8 cellular contexts compared by ENCODE assay signal in genomic region chr6:32971581-32972352, GRCh38. TPM values are rescaled to one million over a fixed set of nuclear protein-coding genes. Genes with fewer than 3 reads are reported as not detected.
DNase-seq lines count a peak whose midpoint lies in the region; ATAC-seq and TF ChIP-seq lines count a peak whose summit lies in the region.

No MANE protein-coding gene starts in this region.

- no peaks in the 10 kb centered on the region for H3K9me2 ChIP-seq in OCI-LY1 (ENCODE audit: low read depth, low read length)

- peak overlapping the region; percentile 99 for H3K9ac ChIP-seq in OCI-LY1 (ENCODE audit: low read length)

- H3K36me3 Mint-ChIP-seq in endothelial cell (ENCODE audit: low read depth, unreplicated experiment) = peaks cover 56% of the 10 kb centered on the region
- peaks cover 30% of the 10 kb centered on the region for H3K36me3 Mint-ChIP-seq in mesothelial cell of epicardium

- DNase-seq in DMS 273 treated with DMSO at 0.1 percent for 48 hours (lab: John Stamatoyannopoulos, UW) (peak; percentile 99), HuH-7 (ENCODE audit: low spot score) (peak; percentile 46), activated T-cell treated with anti-CD3 and anti-CD28 coated beads for 1 hour (ENCODE audit: low read depth) (peak; percentile 100), endothelial cell (ENCODE audit: low spot score) (peak; percentile 99), mesothelial cell of epicardium (ENCODE audit: low spot score in 2 of 2, unreplicated experiment in 2 of 2) (peak; percentile 99 to 100)
- DNase-seq in stimulated activated CD8-positive, alpha-beta memory T cell treated with anti-CD3 and anti-CD28 coated beads, Interleukin-15, amount 100 ng/mL, for 4 hours (ENCODE audit: low read depth in 2 of 2) = peak; percentile 99

- peaks cover 50% of the 10 kb centered on the region for H3K4me1 ChIP-seq in OCI-LY1 (ENCODE audit: insufficient read depth, low read length, severe bottlenecking)

- H3K27ac Mint-ChIP-seq in endothelial cell (ENCODE audit: unreplicated experiment) (peak overlapping the region; percentile 100), mesothelial cell of epicardium (peak overlapping the region; percentile 100)

- peak; percentile 41 for ATAC-seq in GM21526 (IDR thresholded peaks at IDR 0.05; ENCODE audit: low FRiP score, unreplicated experiment)

- 0 out of 2 replicates have a peak, but pooled peaks have one; percentile 5 for TF ChIP-seq CTCF in OCI-LY1 (IDR thresholded peaks at IDR 0.05; ENCODE audit: low read length)
- TF ChIP-seq CTCF in endothelial cell (IDR thresholded peaks at IDR 0.05; ENCODE audit: unreplicated experiment) = no peak
- TF ChIP-seq CTCF in mesothelial cell of epicardium (IDR thresholded peaks at IDR 0.05; ENCODE audit: unreplicated experiment) = no peak

- H3K4me3 Mint-ChIP-seq in endothelial cell (ENCODE audit: unreplicated experiment) (peak overlapping the region; percentile 100), mesothelial cell of epicardium (peak overlapping the region; percentile 91)

- H2AFZ ChIP-seq in OCI-LY1 (ENCODE audit: low read length) = no peak overlapping the region

- H3K27me3 ChIP-seq in OCI-LY1 (ENCODE audit: insufficient read depth, low read length) = no peaks in the 10 kb centered on the region

- peak overlapping the region; percentile 97 for H3K4me3 ChIP-seq in OCI-LY1 (ENCODE audit: low read depth, low read length, poor library complexity, severe bottlenecking)

- H3K27me3 Mint-ChIP-seq in endothelial cell (ENCODE audit: unreplicated experiment) = peaks cover 16% of the 10 kb centered on the region
- no peaks in the 10 kb centered on the region for H3K27me3 Mint-ChIP-seq in mesothelial cell of epicardium (ENCODE audit: low read depth)

- H3K9me3 Mint-ChIP-seq in endothelial cell (ENCODE audit: unreplicated experiment) = no peaks in the 10 kb centered on the region
- no peaks in the 10 kb centered on the region for H3K9me3 Mint-ChIP-seq in mesothelial cell of epicardium

- peaks cover 2% of the 10 kb centered on the region; the same call in 1 of the 2 replicates for H3F3A ChIP-seq in OCI-LY1 (ENCODE audit: insufficient read depth, low read length)

- peaks cover 43% of the 10 kb centered on the region for H3K79me2 ChIP-seq in OCI-LY1 (ENCODE audit: insufficient read depth, low read length)

- H4K20me1 ChIP-seq in OCI-LY1 (ENCODE audit: insufficient read depth, low read length) = no peaks in the 10 kb centered on the region; the same call in 1 of the 2 replicates

- H3K27ac ChIP-seq in OCI-LY1 (ENCODE audit: low read depth, low read length, poor library complexity, severe bottlenecking) = peak overlapping the region; percentile 99

- peaks cover 58% of the 10 kb centered on the region for H3K4me1 Mint-ChIP-seq in endothelial cell (ENCODE audit: unreplicated experiment)
- H3K4me1 Mint-ChIP-seq in mesothelial cell of epicardium = peaks cover 50% of the 10 kb centered on the region

- no peaks in the 10 kb centered on the region for H3K9me3 ChIP-seq in OCI-LY1 (ENCODE audit: low read length)

- H3K4me2 ChIP-seq in OCI-LY1 (ENCODE audit: low read length) = peak overlapping the region; percentile 88

- H3K36me3 ChIP-seq in OCI-LY1 (ENCODE audit: insufficient read depth, low read length) = peaks cover 61% of the 10 kb centered on the region

RNA-seq across cellular contexts. Expression of gene BRD2, which starts 3.4 kb away (rescaled TPM):
- total RNA-seq in endothelial cell (ENCODE audit: unreplicated experiment) (186 TPM), mesothelial cell of epicardium (235 to 261 TPM (median 246 TPM) in 3 replicates)

RNA-seq across cellular contexts. Expression of gene HLA-DMA, which starts 18.9 kb away (rescaled TPM):
- total RNA-seq in endothelial cell (ENCODE audit: unreplicated experiment) (13.0 TPM), mesothelial cell of epicardium (1.7 to 2.1 TPM (median 2.0 TPM) in 3 replicates)

RNA-seq across cellular contexts. Expression of gene HLA-DMB, which starts 30.9 kb away (rescaled TPM):
- 1.3 TPM for total RNA-seq in endothelial cell (ENCODE audit: unreplicated experiment)
- not detected in 3 replicates for total RNA-seq in mesothelial cell of epicardium

RNA-seq across cellular contexts. Expression of gene HLA-DOA, which starts 37.6 kb away (rescaled TPM):
- total RNA-seq in endothelial cell (ENCODE audit: unreplicated experiment) (7.3 TPM), mesothelial cell of epicardium (4.8 to 6.1 TPM (median 5.8 TPM) in 3 replicates)

Comparison
In these comparisons a context has a peak if more than half of its experiments do, and no peak if none do; other contexts are left out.
1. Peak in every context shown above with its lines: DNase-seq, ATAC-seq, H3K4me3 ChIP-seq and H3K27ac ChIP-seq.
2. DNase-seq: peak in every context shown above with its lines; median percentile 100 in activated T-cell treated with anti-CD3 and anti-CD28 coated beads for 1 hour; 100 in mesothelial cell of epicardium; 99 in DMS 273 treated with DMSO at 0.1 percent for 48 hours; 99 in endothelial cell; 99 in stimulated activated CD8-positive, alpha-beta memory T cell treated with anti-CD3 and anti-CD28 coated beads, Interleukin-15, amount 100 ng/mL, for 4 hours; 46 in HuH-7.